Comparison of ENCODE assay signal across 8 cellular contexts in the genomic region with DNA sequence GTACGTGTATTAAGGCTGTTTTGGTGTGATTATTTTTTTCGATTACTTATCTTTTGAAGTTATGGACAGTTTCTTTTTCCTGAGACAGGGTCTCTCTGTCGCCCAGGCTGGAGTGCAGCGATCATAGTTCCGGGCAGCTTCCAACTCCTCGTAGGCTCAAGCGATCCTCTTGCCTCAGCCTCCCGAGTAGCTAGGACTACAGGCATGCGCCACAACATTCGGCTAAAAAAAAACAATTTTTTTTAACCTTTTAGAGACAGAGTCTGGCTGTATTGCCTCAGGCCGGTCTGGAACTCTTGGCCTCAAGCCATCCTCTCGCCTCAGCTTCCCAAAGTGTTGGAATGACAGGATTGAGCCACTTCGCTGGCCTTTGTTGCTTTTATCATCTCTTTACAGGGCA. TPM values are rescaled to one million over a fixed set of nuclear protein-coding genes. Genes with fewer than 3 reads are reported as not detected.
DNase-seq lines count a peak whose midpoint lies in the region; ATAC-seq lines count a peak whose summit lies in the region.

No MANE protein-coding gene starts in this region.

- ATAC-seq in stimulated activated memory B cell treated with anti-CD40 and anti-IgM and Interleukin-4, amounts not matched to agents 10 μg/mL and 1 μg/mL and 100 μg/mL, for 72 hours, result no peak
- no peak for ATAC-seq in HG03280 (IDR thresholded peaks at IDR 0.05; ENCODE audit: unreplicated experiment)
- no peak for ATAC-seq in HG03460 (IDR thresholded peaks at IDR 0.05; ENCODE audit: unreplicated experiment)

- H3K4me3 Mint-ChIP-seq in activated T-helper 1 cell treated with anti-CD3 and anti-CD28 coated beads, Interleukin-12 subunit alpha, Interleukin-12 subunit beta, Interleukin-2, Interleukin-4 antibody, amounts not matched to agents 30 ng/mL and 10 ng/mL and 1 ng/mL, durations not matched to agents 14 hours and 24 hours and 36 hours, result peak overlapping the region; percentile 98
- peak overlapping the region; percentile 94 for H3K4me3 Mint-ChIP-seq in stimulated activated memory B cell treated with anti-CD40 and anti-IgM and Interleukin-4, amounts not matched to agents 10 μg/mL and 1 μg/mL and 100 μg/mL, for 72 hours

- peak; percentile 11 for DNase-seq in COLO829 (ENCODE audit: low spot score)
- DNase-seq in HT1080 (ENCODE audit: low read depth), result peak; percentile 45
- no peak for DNase-seq in activated T-helper 1 cell treated with anti-CD3 and anti-CD28 coated beads, Interleukin-12 subunit alpha, Interleukin-12 subunit beta, Interleukin-2, Interleukin-4 antibody, amounts not matched to agents 30 ng/mL and 10 ng/mL and 1 ng/mL, durations not matched to agents 14 hours and 24 hours and 36 hours (ENCODE audit: low spot score)
- no peak for DNase-seq in occipital lobe (lab: John Stamatoyannopoulos, UW)

- intact Hi-C loops in activated T-helper 1 cell treated with anti-CD3 and anti-CD28 coated beads, Interleukin-12 subunit alpha, Interleukin-12 subunit beta, Interleukin-2, Interleukin-4 antibody, amounts not matched to agents 30 ng/mL and 10 ng/mL and 1 ng/mL, durations not matched to agents 14 hours and 24 hours and 36 hours (cut with micrococcal nuclease), result loop anchor here (2.0 to 10.0 kb wide), 3 partner anchors 216 to 1558 kb away; no protein-coding TSS in a partner anchor

- peaks cover 15% of the 10 kb centered on the region for H3K36me3 Mint-ChIP-seq in activated T-helper 1 cell treated with anti-CD3 and anti-CD28 coated beads, Interleukin-12 subunit alpha, Interleukin-12 subunit beta, Interleukin-2, Interleukin-4 antibody, amounts not matched to agents 30 ng/mL and 10 ng/mL and 1 ng/mL, durations not matched to agents 14 hours and 24 hours and 36 hours (ENCODE audit: low read depth)
- H3K36me3 Mint-ChIP-seq in stimulated activated memory B cell treated with anti-CD40 and anti-IgM and Interleukin-4, amounts not matched to agents 10 μg/mL and 1 μg/mL and 100 μg/mL, for 72 hours, result peaks cover 20% of the 10 kb centered on the region

- peaks cover 37% of the 10 kb centered on the region for H3K4me1 Mint-ChIP-seq in activated T-helper 1 cell treated with anti-CD3 and anti-CD28 coated beads, Interleukin-12 subunit alpha, Interleukin-12 subunit beta, Interleukin-2, Interleukin-4 antibody, amounts not matched to agents 30 ng/mL and 10 ng/mL and 1 ng/mL, durations not matched to agents 14 hours and 24 hours and 36 hours (ENCODE audit: low read depth)
- peaks cover 23% of the 10 kb centered on the region for H3K4me1 Mint-ChIP-seq in stimulated activated memory B cell treated with anti-CD40 and anti-IgM and Interleukin-4, amounts not matched to agents 10 μg/mL and 1 μg/mL and 100 μg/mL, for 72 hours

- H3K27me3 Mint-ChIP-seq in activated T-helper 1 cell treated with anti-CD3 and anti-CD28 coated beads, Interleukin-12 subunit alpha, Interleukin-12 subunit beta, Interleukin-2, Interleukin-4 antibody, amounts not matched to agents 30 ng/mL and 10 ng/mL and 1 ng/mL, durations not matched to agents 14 hours and 24 hours and 36 hours (ENCODE audit: insufficient read depth), result peaks cover 2% of the 10 kb centered on the region
- no peaks in the 10 kb centered on the region for H3K27me3 Mint-ChIP-seq in stimulated activated memory B cell treated with anti-CD40 and anti-IgM and Interleukin-4, amounts not matched to agents 10 μg/mL and 1 μg/mL and 100 μg/mL, for 72 hours

- H3K9me3 Mint-ChIP-seq in activated T-helper 1 cell treated with anti-CD3 and anti-CD28 coated beads, Interleukin-12 subunit alpha, Interleukin-12 subunit beta, Interleukin-2, Interleukin-4 antibody, amounts not matched to agents 30 ng/mL and 10 ng/mL and 1 ng/mL, durations not matched to agents 14 hours and 24 hours and 36 hours, result no peaks in the 10 kb centered on the region
- no peaks in the 10 kb centered on the region for H3K9me3 Mint-ChIP-seq in stimulated activated memory B cell treated with anti-CD40 and anti-IgM and Interleukin-4, amounts not matched to agents 10 μg/mL and 1 μg/mL and 100 μg/mL, for 72 hours

- peak overlapping the region; percentile 96 for H3K4me3 ChIP-seq in iPS-11a (ENCODE audit: low read depth, low read length)

- H3K27ac Mint-ChIP-seq in activated T-helper 1 cell treated with anti-CD3 and anti-CD28 coated beads, Interleukin-12 subunit alpha, Interleukin-12 subunit beta, Interleukin-2, Interleukin-4 antibody, amounts not matched to agents 30 ng/mL and 10 ng/mL and 1 ng/mL, durations not matched to agents 14 hours and 24 hours and 36 hours, result peak overlapping the region; percentile 98
- peak overlapping the region; percentile 87 for H3K27ac Mint-ChIP-seq in stimulated activated memory B cell treated with anti-CD40 and anti-IgM and Interleukin-4, amounts not matched to agents 10 μg/mL and 1 μg/mL and 100 μg/mL, for 72 hours

RNA-seq across cellular contexts. Expression of gene HAT1, which starts 0.9 kb away (rescaled TPM):
- 76.0 and 85.5 TPM in 2 replicates for total RNA-seq in HT1080 (2014; rRNA removed; shearing (Covaris generic))
- polyA plus RNA-seq in HT1080 (2015; cell fraction: cytosol; rRNA removed), result 85.4 and 87.9 TPM in 2 replicates
- polyA plus RNA-seq in HT1080 (2015; cell fraction: nucleus; rRNA removed), result 95.7 and 120 TPM in 2 replicates
- total RNA-seq in activated T-helper 1 cell treated with anti-CD3 and anti-CD28 coated beads, Interleukin-12 subunit alpha, Interleukin-12 subunit beta, Interleukin-2, Interleukin-4 antibody, amounts not matched to agents 30 ng/mL and 10 ng/mL and 1 ng/mL, durations not matched to agents 14 hours and 24 hours and 36 hours, result 68.2 and 73.1 TPM in 2 replicates
- total RNA-seq in occipital lobe, result 62.1 TPM

RNA-seq across cellular contexts. Expression of gene SLC25A12, which starts 29.2 kb away (rescaled TPM):
- total RNA-seq in HT1080 (2014; rRNA removed; shearing (Covaris generic)), result 22.7 and 26.9 TPM in 2 replicates
- 15.4 and 17.8 TPM in 2 replicates for polyA plus RNA-seq in HT1080 (2015; cell fraction: cytosol; rRNA removed)
- polyA plus RNA-seq in HT1080 (2015; cell fraction: nucleus; rRNA removed), result 44.6 and 47.7 TPM in 2 replicates
- total RNA-seq in activated T-helper 1 cell treated with anti-CD3 and anti-CD28 coated beads, Interleukin-12 subunit alpha, Interleukin-12 subunit beta, Interleukin-2, Interleukin-4 antibody, amounts not matched to agents 30 ng/mL and 10 ng/mL and 1 ng/mL, durations not matched to agents 14 hours and 24 hours and 36 hours, result 34.6 and 35.0 TPM in 2 replicates
- total RNA-seq in occipital lobe, result 82.7 TPM

Comparison
In these comparisons a context has a peak if more than half of its experiments do, and no peak if none do; other contexts are left out.
1. DNase-seq: peak in COLO829 (single experiment) and HT1080 (single experiment); none in activated T-helper 1 cell treated with anti-CD3 and anti-CD28 coated beads, Interleukin-12 subunit alpha, Interleukin-12 subunit beta, Interleukin-2, Interleukin-4 antibody, amounts not matched to agents 30 ng/mL and 10 ng/mL and 1 ng/mL, durations not matched to agents 14 hours and 24 hours and 36 hours (single experiment) and occipital lobe (single experiment).